Comparison of ENCODE assay signal across 23 cellular contexts in genomic region chr10:33311640-33312039, GRCh38. TPM values are rescaled to one million over a fixed set of nuclear protein-coding genes. Genes with fewer than 3 reads are reported as not detected.
"Had no signal": no experiment of that assay in that cellular context is flagged by ENCODE, and none has a peak within 500 bp of the region (broad histone marks: within the 10 kb centered on the region; RNA-seq: fewer than 3 reads in every experiment).

No MANE protein-coding gene starts in this region.

- H3K27me3 ChIP-seq: heart left ventricle, ovary, tibial nerve, uterus had no signal

- H3K9me3 ChIP-seq: lower lobe of right lung, ovary, prostate gland, uterus had no signal

- H3K27ac ChIP-seq: lower lobe of right lung, ovary, prostate gland, skin epidermis, tibial nerve, uterus had no signal

- ATAC-seq: left lobe of liver; lower lobe of right lung; naive thymus-derived CD8-positive, alpha-beta T cell; right cardiac atrium; sciatic nerve; stimulated activated effector memory CD8-positive, alpha-beta T cell treated with anti-CD3 and anti-CD28 coated beads, Interleukin-12 subunit alpha, Interleukin-12 subunit beta, amount 100 ng/mL, for 72 hours had no signal

- H3K36me3 ChIP-seq: lower lobe of right lung, ovary, prostate gland, uterus had no signal

- DNase-seq: heart left ventricle; hypothalamus; immature natural killer cell; kidney; lower lobe of right lung; mammary epithelial cell; mesenchymal stem cell; naive thymus-derived CD8-positive, alpha-beta T cell; nucleus accumbens; ovary; posterior cingulate gyrus; retina; right cardiac atrium; stimulated activated CD4-positive, alpha-beta T cell treated with anti-CD3 and anti-CD28 coated beads, Interleukin-4, amount 100 ng/mL, for 24 hours; stimulated activated naive CD4-positive, alpha-beta T cell; substantia nigra; uterus had no signal

- H3K4me1 ChIP-seq: prostate gland had no signal

- H3K4me3 ChIP-seq: heart left ventricle, lower lobe of right lung, ovary, prostate gland, skin epidermis, tibial nerve, uterus had no signal

RNA-seq across cellular contexts. Expression of gene NRP1, which starts 22.8 kb away (rescaled TPM):
- polyA plus RNA-seq: naive thymus-derived CD8-positive, alpha-beta T cell had no signal
